Comparison of ENCODE assay signal across 26 cellular contexts in genomic region chr3:143657391-143657790, GRCh38.
DNase-seq lines count a peak whose midpoint lies in the region; ATAC-seq, FAIRE-seq and TF ChIP-seq lines count a peak whose summit lies in the region.
"Had no signal": no experiment of that assay in that cellular context is flagged by ENCODE, and none has a peak within 500 bp of the region (broad histone marks: within the 10 kb centered on the region; RNA-seq: fewer than 3 reads in every experiment).

No MANE protein-coding gene starts in this region.

- no peaks in the 10 kb centered on the region for H3K36me3 Mint-ChIP-seq in activated CD4-positive, alpha-beta T cell treated with anti-CD3 and anti-CD28 coated beads, Interleukin-2, amount 10 ng/mL, durations not matched to agents 7 days and 5 days (ENCODE audit: low read depth)

- CTCF ChIA-PET in activated CD4-positive, alpha-beta T cell treated with anti-CD3 and anti-CD28 coated beads, Interleukin-2, amount 10 ng/mL, durations not matched to agents 7 days and 5 days (lab: Charles Lee) = interaction anchor here (0.6 kb wide), 1 partner anchor 13 kb away, joined by 3 read pairs; no protein-coding TSS in a partner anchor

- no peak overlapping the region for H3K9ac ChIP-seq in SK-N-MC (ENCODE audit: insufficient read length)
- H3K9ac ChIP-seq: SK-N-SH had no signal

- H3K27ac ChIP-seq in SK-N-MC = peak overlapping the region; percentile 25; the same call in 1 of the 2 replicates

- no peaks in the 10 kb centered on the region for H3K4me1 Mint-ChIP-seq in activated CD4-positive, alpha-beta T cell treated with anti-CD3 and anti-CD28 coated beads, Interleukin-2, amount 10 ng/mL, durations not matched to agents 7 days and 5 days
- H3K4me1 Mint-ChIP-seq: B cell, CD14-positive monocyte, IgD-negative memory B cell had no signal

- peaks cover 7% of the 10 kb centered on the region; the same call in 1 of the 2 replicates for H3K9me3 ChIP-seq in SK-N-MC (ENCODE audit: low read depth, low read length)
- H3K9me3 ChIP-seq: SK-N-SH had no signal

- H3K4me3 Mint-ChIP-seq in activated CD4-positive, alpha-beta T cell treated with anti-CD3 and anti-CD28 coated beads, Interleukin-2, amount 10 ng/mL, durations not matched to agents 7 days and 5 days = no peak overlapping the region
- H3K4me3 Mint-ChIP-seq: B cell, CD14-positive monocyte, GM23338, IgD-negative memory B cell had no signal

- POLR2A ChIA-PET in activated CD4-positive, alpha-beta T cell treated with anti-CD3 and anti-CD28 coated beads, Interleukin-2, amount 10 ng/mL, durations not matched to agents 7 days and 5 days (lab: Charles Lee) = no interaction called here

- H3K4me3 ChIP-seq in AG10803 (ENCODE audit: low read length) (no peak overlapping the region), SK-N-MC (no peak overlapping the region)
- H3K4me3 ChIP-seq: GM23338, MG63 had no signal

- TF ChIP-seq CTCF in AG10803 (conservative IDR thresholded peaks at IDR 0.05; ENCODE audit: low read length) = no peak

- FAIRE-seq in endometrium (lab: Jason Lieb, UNC) = peak; percentile 69
- peak; percentile 51 for FAIRE-seq in frontal cortex (lab: Jason Lieb, UNC)
- FAIRE-seq: D721Med had no signal

- H3K9me3 Mint-ChIP-seq in activated CD4-positive, alpha-beta T cell treated with anti-CD3 and anti-CD28 coated beads, Interleukin-2, amount 10 ng/mL, durations not matched to agents 7 days and 5 days = no peaks in the 10 kb centered on the region

- no peaks in the 10 kb centered on the region for H3K27me3 Mint-ChIP-seq in activated CD4-positive, alpha-beta T cell treated with anti-CD3 and anti-CD28 coated beads, Interleukin-2, amount 10 ng/mL, durations not matched to agents 7 days and 5 days
- H3K27me3 Mint-ChIP-seq: B cell, IgD-negative memory B cell had no signal

- H3K27ac Mint-ChIP-seq in activated CD4-positive, alpha-beta T cell treated with anti-CD3 and anti-CD28 coated beads, Interleukin-2, amount 10 ng/mL, durations not matched to agents 7 days and 5 days = no peak overlapping the region
- H3K27ac Mint-ChIP-seq: B cell, CD14-positive monocyte, GM23338 had no signal

- ATAC-seq in HG03139 (IDR thresholded peaks at IDR 0.05; ENCODE audit: unreplicated experiment) = no peak
- ATAC-seq: GM23338, PC-3 had no signal

- DNase-seq in AG10803 (ENCODE audit: low read depth) (peak; percentile 52), SK-N-MC (ENCODE audit: low read depth, low spot score) (peak; percentile 85), frontal cortex (ENCODE audit: low spot score in 2 of 2) (no peak), anterior cingulate cortex (lab: John Stamatoyannopoulos, UW) (no peak), mucosa of gallbladder (ENCODE audit: low spot score) (no peak)
- DNase-seq in activated CD4-positive, alpha-beta T cell treated with anti-CD3 and anti-CD28 coated beads, Interleukin-2, amount 10 ng/mL, durations not matched to agents 7 days and 5 days = no peak
- DNase-seq: DMS53, GDM1, HCEC 1CT, Karpas-422, MG63, NCI-H1417 treated with DMSO at 0.1 percent for 48 hours, NCI-H187, NCI-H446, NCI-H526, PC-3, RPMI8226, SHP77 treated with DMSO at 0.1 percent for 48 hours, SK-N-SH had no signal

- H3K36me3 ChIP-seq in SK-N-MC (ENCODE audit: insufficient read depth, low read length) = no peaks in the 10 kb centered on the region
- H3K36me3 ChIP-seq: MG63 had no signal

Comparison
In these comparisons a context has a peak if more than half of its experiments do, and no peak if none do; other contexts are left out.
1. DNase-seq: peak in AG10803 (single experiment) and SK-N-MC (single experiment); none in frontal cortex (0 of 2), anterior cingulate cortex (0 of 58), activated CD4-positive, alpha-beta T cell treated with anti-CD3 and anti-CD28 coated beads, Interleukin-2, amount 10 ng/mL, durations not matched to agents 7 days and 5 days (single experiment) and mucosa of gallbladder (single experiment).